11 cellular contexts compared by ENCODE assay signal in the genomic region with DNA sequence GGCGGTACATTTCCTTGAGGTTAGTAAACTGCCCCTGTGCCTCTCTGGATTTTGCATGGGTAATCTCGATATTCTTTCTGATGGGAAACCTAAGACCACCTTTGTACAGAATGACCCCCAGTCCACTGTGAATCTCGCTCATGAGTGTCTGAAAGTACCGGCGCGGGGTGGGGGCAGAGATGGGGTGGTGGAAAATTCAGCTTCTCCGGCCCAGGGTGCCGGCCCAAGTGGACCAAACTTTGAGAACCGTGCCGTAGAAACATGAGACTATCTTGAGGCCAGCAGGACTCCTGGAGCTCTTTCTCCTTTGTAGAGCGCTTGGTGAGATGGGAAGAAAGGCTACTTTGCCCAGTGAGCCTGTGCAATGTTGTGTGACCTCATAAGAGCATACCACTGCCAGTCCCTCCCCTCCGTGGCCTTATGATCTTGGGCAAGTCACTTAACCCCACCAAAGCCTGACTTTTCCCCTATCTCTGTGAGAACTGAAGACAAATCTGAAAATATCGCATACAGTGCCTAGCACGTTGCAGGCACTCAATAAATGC. TPM values are rescaled to one million over a fixed set of nuclear protein-coding genes. Genes with fewer than 3 reads are reported as not detected.
A peak's percentile ranks its signal among the peaks of the same experiment; 100 is the strongest.
DNase-seq lines count a peak whose midpoint lies in the region; ATAC-seq, FAIRE-seq and TF ChIP-seq lines count a peak whose summit lies in the region.
"Had no signal": no experiment of that assay in that cellular context is flagged by ENCODE, and none has a peak within 500 bp of the region (broad histone marks: within the 10 kb centered on the region; RNA-seq: fewer than 3 reads in every experiment).

No MANE protein-coding gene starts in this region.

- H3K4me1 Mint-ChIP-seq in astrocyte (ENCODE audit: low read depth, unreplicated experiment), result no peaks in the 10 kb centered on the region

- no peak overlapping the region for H2BK5ac ChIP-seq in trophoblast cell (ENCODE audit: low read depth, low read length, poor library complexity)

- H2BK12ac ChIP-seq in trophoblast cell (ENCODE audit: low read length), result no peak overlapping the region

- H3K27me3 Mint-ChIP-seq in astrocyte (ENCODE audit: low read depth, unreplicated experiment), result peaks cover under 1% of the 10 kb centered on the region

- TF ChIP-seq CTCF in AG10803 (conservative IDR thresholded peaks at IDR 0.05; ENCODE audit: low read length) (no peak), astrocyte (IDR thresholded peaks at IDR 0.05; ENCODE audit: insufficient read depth, low read depth, low read length) (no peak), heart right ventricle (IDR thresholded peaks at IDR 0.05) (no peak)

- H3K4me3 ChIP-seq in AG10803 (ENCODE audit: low read length) (peak overlapping the region; percentile 66), astrocyte (ENCODE audit: insufficient read depth, low read depth, low read length) (peak overlapping the region; percentile 71), heart right ventricle (peak overlapping the region in 9 of 10 donors; percentile 31 to 55 (median 50)), trophoblast cell (ENCODE audit: low read depth, low read length) (no peak overlapping the region)

- DNase-seq in AG10803 (ENCODE audit: low read depth), result peak; percentile 40
- DNase-seq in astrocyte (ENCODE audit: low read depth), result no peak
- no peak for DNase-seq in heart right ventricle
- DNase-seq in trophoblast cell, result peak in 1 of 2 donors; percentile 11
- no peak for DNase-seq in RPMI8226
- DNase-seq in HuH-7 (ENCODE audit: low spot score), result no peak
- DNase-seq: activated CD4-positive, CD25-positive, alpha-beta regulatory T cell treated with anti-CD3 and anti-CD28 coated beads, Interleukin-2, amount 50 U/mL, for 72 hours; C1 segment of cervical spinal cord; Kasumi-1 had no signal

- H3K79me2 ChIP-seq in astrocyte (ENCODE audit: insufficient read depth, low read length) (no peaks in the 10 kb centered on the region), trophoblast cell (ENCODE audit: control insufficient read depth, insufficient read depth, low read length, poor library complexity) (no peaks in the 10 kb centered on the region)

- H3K27me3 ChIP-seq in astrocyte (ENCODE audit: insufficient read depth, low read length), result no peaks in the 10 kb centered on the region
- H3K27me3 ChIP-seq in heart right ventricle, result peaks cover 0 to 26% (median 6%) of the 10 kb centered on the region in 7 donors
- no peaks in the 10 kb centered on the region for H3K27me3 ChIP-seq in trophoblast cell (ENCODE audit: insufficient read depth, low read length)

- 67 to 74% methylated on average over 14 of the region's 14 CpGs for WGBS in heart right ventricle, 2 donors
- WGBS in trophoblast cell (ENCODE audit: extremely low coverage, insufficient coverage, insufficient read length), result no CpG with 5 or more reads among the region's 14 CpGs

- H3K79me1 ChIP-seq in trophoblast cell (ENCODE audit: low read length), result no peaks in the 10 kb centered on the region

- peaks cover 2% of the 10 kb centered on the region for H3K36me3 Mint-ChIP-seq in astrocyte (ENCODE audit: low read depth, unreplicated experiment)

- H4K8ac ChIP-seq in trophoblast cell (ENCODE audit: low read depth, low read length), result no peak overlapping the region

- intact Hi-C loops in heart right ventricle (cut with DNase I), result no loop called here

- H3K9ac ChIP-seq in astrocyte (ENCODE audit: low read length), result peak overlapping the region; percentile 78
- no peak overlapping the region for H3K9ac ChIP-seq in trophoblast cell (ENCODE audit: low read length)

- H3K9me3 ChIP-seq in astrocyte (ENCODE audit: insufficient read depth, low read depth, low read length), result no peaks in the 10 kb centered on the region
- peaks cover 0 to 15% (median 4%) of the 10 kb centered on the region in 11 donors for H3K9me3 ChIP-seq in heart right ventricle
- H3K9me3 ChIP-seq in trophoblast cell (ENCODE audit: insufficient read depth, low read depth, low read length), result peaks cover 2% of the 10 kb centered on the region

- H3K4ac ChIP-seq in trophoblast cell (ENCODE audit: low read depth, low read length), result no peak overlapping the region

- H3K27ac Mint-ChIP-seq in astrocyte (ENCODE audit: unreplicated experiment), result no peak overlapping the region

- no peak overlapping the region for H3K4me3 Mint-ChIP-seq in astrocyte (ENCODE audit: unreplicated experiment)

- H3K4me2 ChIP-seq in astrocyte (ENCODE audit: low read length) (peak overlapping the region; percentile 94), trophoblast cell (ENCODE audit: low read length) (peak overlapping the region; percentile 78)

- H3K9me3 Mint-ChIP-seq in astrocyte (ENCODE audit: unreplicated experiment), result peaks cover 4% of the 10 kb centered on the region

- H4K20me1 ChIP-seq in astrocyte (ENCODE audit: insufficient read depth, low read length), result no peaks in the 10 kb centered on the region

- no peak overlapping the region for H4K12ac ChIP-seq in trophoblast cell (ENCODE audit: low read depth, low read length)

- H2AFZ ChIP-seq in astrocyte (ENCODE audit: low read depth, low read length) (peak overlapping the region; percentile 97), trophoblast cell (ENCODE audit: insufficient read depth, low read length, poor library complexity) (peak overlapping the region; percentile 59)

- H3K36me3 ChIP-seq in astrocyte (ENCODE audit: insufficient read depth, low read length) (no peaks in the 10 kb centered on the region), heart right ventricle (no peaks in the 10 kb centered on the region), trophoblast cell (ENCODE audit: control insufficient read depth in 1 of 2, insufficient read depth in 2 of 2, low read length in 2 of 2) (no peaks in the 10 kb centered on the region)

- H3K18ac ChIP-seq in trophoblast cell (ENCODE audit: low read length), result no peak overlapping the region

- ATAC-seq in heart right ventricle, result peak in 2 of 8 donors; percentile 10 to 47
- ATAC-seq in HG02571 (IDR thresholded peaks at IDR 0.05; ENCODE audit: unreplicated experiment), result no peak
- ATAC-seq in GM18909 (IDR thresholded peaks at IDR 0.05; ENCODE audit: poor library complexity, unreplicated experiment), result no peak

- H3K14ac ChIP-seq in trophoblast cell (ENCODE audit: low read length), result no peak overlapping the region

- H4K91ac ChIP-seq in trophoblast cell (ENCODE audit: low read depth, low read length), result no peak overlapping the region

- no peaks in the 10 kb centered on the region for H3K4me1 ChIP-seq in astrocyte (ENCODE audit: insufficient read depth, low read length)
- peaks cover 0 to 12% (median 0%) of the 10 kb centered on the region in 9 donors for H3K4me1 ChIP-seq in heart right ventricle
- H3K4me1 ChIP-seq in trophoblast cell (ENCODE audit: control insufficient read depth in 1 of 2, insufficient read depth in 2 of 2, low read length in 2 of 2), result peaks cover 0 to 2% of the 10 kb centered on the region in 2 experiments

- FAIRE-seq in astrocyte (lab: Jason Lieb, UNC), result no peak

- H2BK120ac ChIP-seq in trophoblast cell (ENCODE audit: insufficient read depth, low read length, poor library complexity), result no peak overlapping the region

- H2AK5ac ChIP-seq in trophoblast cell (ENCODE audit: low read length), result no peak overlapping the region

- no peak overlapping the region for H3K23ac ChIP-seq in trophoblast cell (ENCODE audit: low read length)

- H3K27ac ChIP-seq in astrocyte (ENCODE audit: low read depth, low read length) (no peak overlapping the region), heart right ventricle (peak overlapping the region in 7 of 10 donors; percentile 10 to 68 (median 31)), trophoblast cell (ENCODE audit: low read depth, low read length) (no peak overlapping the region)

RNA-seq across cellular contexts. Expression of gene VEPH1, which starts 40.3 kb away (rescaled TPM):
- total RNA-seq in astrocyte, result 9.3 and 9.4 TPM in 2 replicates
- under 1 TPM in 6 of 10 donors, not detected in 4; 0.07 to 0.85 (median 0.62) TPM for total RNA-seq in heart right ventricle
- under 1 TPM in 1 of 2 donors, not detected in 1; 0.13 TPM for polyA plus RNA-seq in heart right ventricle
- 2.3 and 2.5 TPM in 2 replicates for polyA plus RNA-seq in trophoblast cell (2013)

Comparison
In these comparisons a context has a peak if more than half of its experiments do, and no peak if none do; other contexts are left out.
1. H3K27ac ChIP-seq: peak in heart right ventricle (7 of 10); none in astrocyte (single experiment) and trophoblast cell (single experiment).